Comparison of ENCODE assay signal across 20 cellular contexts in genomic region chr2:160384791-160385190, GRCh38.
DNase-seq lines count a peak whose midpoint lies in the region; ATAC-seq and TF ChIP-seq lines count a peak whose summit lies in the region.
"Had no signal": no experiment of that assay in that cellular context is flagged by ENCODE, and none has a peak within 500 bp of the region (broad histone marks: within the 10 kb centered on the region; RNA-seq: fewer than 3 reads in every experiment).

No MANE protein-coding gene starts in this region.

- intact Hi-C loops in left ventricle myocardium inferior (cut with micrococcal nuclease), result no loop called here
- intact Hi-C loops in Right ventricle myocardium inferior (cut with DNase I), result no loop called here
- intact Hi-C loops in transverse colon (cut with DNase I; ENCODE audit: low total_unique reads), result no loop called here

- TF ChIP-seq CTCF in left ventricle myocardium inferior (IDR thresholded peaks at IDR 0.05; ENCODE audit: borderline replicate concordance) (no peak), glutamatergic neuron (IDR thresholded peaks at IDR 0.05; ENCODE audit: partially characterized antibody, unreplicated experiment) (no peak), transverse colon (IDR thresholded peaks at IDR 0.05) (no peak)

- H3K36me3 ChIP-seq in left ventricle myocardium inferior, result no peaks in the 10 kb centered on the region
- no peaks in the 10 kb centered on the region for H3K36me3 ChIP-seq in transverse colon
- H3K36me3 ChIP-seq: uterus had no signal

- H3K4me1 ChIP-seq in left ventricle myocardium inferior (peaks cover 100% of the 10 kb centered on the region), transverse colon (peaks cover 26 to 66% (median 38%) of the 10 kb centered on the region in 4 donors)

- H3K4me3 ChIP-seq in left ventricle myocardium inferior (no peak overlapping the region), transverse colon (no peak overlapping the region)
- H3K4me3 ChIP-seq: uterus had no signal

- no peak overlapping the region for H3K4me3 Mint-ChIP-seq in activated T-helper 17 cell treated with anti-CD3 and anti-CD28 coated beads, Interleukin-2, amount 50 U/mL, for 72 hours
- H3K4me3 Mint-ChIP-seq in glutamatergic neuron (ENCODE audit: unreplicated experiment), result no peak overlapping the region
- H3K4me3 Mint-ChIP-seq in activated CD4-positive, alpha-beta memory T cell treated with anti-CD3 and anti-CD28 coated beads, Interleukin-2, amount 10 ng/mL, durations not matched to agents 7 days and 5 days, result no peak overlapping the region

- no peak for TF ChIP-seq EP300 in transverse colon (IDR thresholded peaks at IDR 0.05; ENCODE audit: low read depth)

- no peak for TF ChIP-seq POLR2A in transverse colon (IDR thresholded peaks at IDR 0.05)

- in situ Hi-C loops in transverse colon (cut with MboI; ENCODE audit: low pct_ligation_motif_present in 1 of 4, low pct_unique_long_range_greater_than_20kb in 1 of 4, low sequenced_read_pairs in 3 of 4), result no loop called here

- H3K9me3 ChIP-seq in left ventricle myocardium inferior (replicated peaks) (no peaks in the 10 kb centered on the region), transverse colon (no peaks in the 10 kb centered on the region)
- H3K9me3 ChIP-seq: uterus had no signal

- no peaks in the 10 kb centered on the region for H3K36me3 Mint-ChIP-seq in activated T-helper 17 cell treated with anti-CD3 and anti-CD28 coated beads, Interleukin-2, amount 50 U/mL, for 72 hours (ENCODE audit: low read depth)
- H3K36me3 Mint-ChIP-seq in glutamatergic neuron (ENCODE audit: unreplicated experiment), result no peaks in the 10 kb centered on the region
- peaks cover 1% of the 10 kb centered on the region for H3K36me3 Mint-ChIP-seq in activated CD4-positive, alpha-beta memory T cell treated with anti-CD3 and anti-CD28 coated beads, Interleukin-2, amount 10 ng/mL, durations not matched to agents 7 days and 5 days (ENCODE audit: low read depth)

- H3K4me1 Mint-ChIP-seq in activated T-helper 17 cell treated with anti-CD3 and anti-CD28 coated beads, Interleukin-2, amount 50 U/mL, for 72 hours, result peaks cover 46% of the 10 kb centered on the region
- H3K4me1 Mint-ChIP-seq in glutamatergic neuron (ENCODE audit: low read depth, unreplicated experiment), result peaks cover 66% of the 10 kb centered on the region
- H3K4me1 Mint-ChIP-seq in activated CD4-positive, alpha-beta memory T cell treated with anti-CD3 and anti-CD28 coated beads, Interleukin-2, amount 10 ng/mL, durations not matched to agents 7 days and 5 days, result peaks cover 63% of the 10 kb centered on the region

- DNase-seq in left ventricle myocardium inferior (no peak), Right ventricle myocardium inferior (ENCODE audit: missing footprints) (no peak), glutamatergic neuron (no peak), transverse colon (no peak), kidney glomerular epithelial cell (lab: John Stamatoyannopoulos, UW) (no peak), NCI-H345 (lab: John Stamatoyannopoulos, UW) (no peak)
- DNase-seq in activated CD4-positive, alpha-beta memory T cell treated with anti-CD3 and anti-CD28 coated beads, Interleukin-2, amount 10 ng/mL, durations not matched to agents 7 days and 5 days, result no peak
- DNase-seq: activated T-cell treated with anti-CD3 and anti-CD28 coated beads, Interleukin-2, amount 50 U/mL, for 1 hour; COR-L47; hippocampal formation; NCI-H187 treated with DMSO at 0.1 percent for 48 hours; NCI-H446; retina; RPMI8226; stimulated activated CD4-positive, alpha-beta T cell treated with anti-CD3 and anti-CD28 coated beads, Interleukin-15, amount 100 ng/mL, for 24 hours; stimulated activated naive CD8-positive, alpha-beta T cell treated with anti-CD3 and anti-CD28 coated beads, Interleukin-15, Interleukin-2, amounts not matched to agents 100 U/mL and 50 U/mL, for 24 hours; uterus had no signal

- ATAC-seq in Right ventricle myocardium inferior, result no peak
- peak; percentile 27 for ATAC-seq in activated T-helper 17 cell treated with anti-CD3 and anti-CD28 coated beads, Interleukin-2, amount 50 U/mL, for 72 hours (replicated peaks)
- ATAC-seq: HCT116; stimulated activated naive CD8-positive, alpha-beta T cell treated with anti-CD3 and anti-CD28 coated beads, Interleukin-15, Interleukin-2, amounts not matched to agents 100 U/mL and 50 U/mL, for 24 hours had no signal

- H3K27me3 Mint-ChIP-seq in activated T-helper 17 cell treated with anti-CD3 and anti-CD28 coated beads, Interleukin-2, amount 50 U/mL, for 72 hours, result no peaks in the 10 kb centered on the region
- peaks cover 9% of the 10 kb centered on the region for H3K27me3 Mint-ChIP-seq in glutamatergic neuron (ENCODE audit: unreplicated experiment)
- no peaks in the 10 kb centered on the region for H3K27me3 Mint-ChIP-seq in activated CD4-positive, alpha-beta memory T cell treated with anti-CD3 and anti-CD28 coated beads, Interleukin-2, amount 10 ng/mL, durations not matched to agents 7 days and 5 days

- H3K27ac Mint-ChIP-seq in activated T-helper 17 cell treated with anti-CD3 and anti-CD28 coated beads, Interleukin-2, amount 50 U/mL, for 72 hours, result peak overlapping the region; percentile 25
- H3K27ac Mint-ChIP-seq in glutamatergic neuron (ENCODE audit: unreplicated experiment), result peak overlapping the region; percentile 29
- no peak overlapping the region for H3K27ac Mint-ChIP-seq in activated CD4-positive, alpha-beta memory T cell treated with anti-CD3 and anti-CD28 coated beads, Interleukin-2, amount 10 ng/mL, durations not matched to agents 7 days and 5 days
- H3K27ac Mint-ChIP-seq: IgD-negative memory B cell had no signal

- peak overlapping the region; percentile 92 for H3K27ac ChIP-seq in left ventricle myocardium inferior (replicated peaks)
- H3K27ac ChIP-seq in transverse colon, result peak overlapping the region in 3 of 4 donors; percentile 5 to 84 (median 81)

- CTCF ChIA-PET in activated CD4-positive, alpha-beta memory T cell treated with anti-CD3 and anti-CD28 coated beads, Interleukin-2, amount 10 ng/mL, durations not matched to agents 7 days and 5 days (lab: Charles Lee), result no interaction called here

- POLR2A ChIA-PET in activated CD4-positive, alpha-beta memory T cell treated with anti-CD3 and anti-CD28 coated beads, Interleukin-2, amount 10 ng/mL, durations not matched to agents 7 days and 5 days (lab: Charles Lee), result no interaction called here

- WGBS in transverse colon (ENCODE audit: low coverage in 1 of 2), 2 donors, result 79% methylated on average over 1 of the region's 1 CpG; no CpG with 5 or more reads in 1 of the 2 donors

- H3K27me3 ChIP-seq in left ventricle myocardium inferior (ENCODE audit: low read depth), result no peaks in the 10 kb centered on the region
- no peaks in the 10 kb centered on the region for H3K27me3 ChIP-seq in transverse colon
- H3K27me3 ChIP-seq: uterus had no signal

- H3K9me3 Mint-ChIP-seq in activated T-helper 17 cell treated with anti-CD3 and anti-CD28 coated beads, Interleukin-2, amount 50 U/mL, for 72 hours, result no peaks in the 10 kb centered on the region
- H3K9me3 Mint-ChIP-seq in glutamatergic neuron (ENCODE audit: unreplicated experiment), result peaks cover 2% of the 10 kb centered on the region
- H3K9me3 Mint-ChIP-seq in activated CD4-positive, alpha-beta memory T cell treated with anti-CD3 and anti-CD28 coated beads, Interleukin-2, amount 10 ng/mL, durations not matched to agents 7 days and 5 days, result no peaks in the 10 kb centered on the region
- H3K9me3 Mint-ChIP-seq: IgD-negative memory B cell had no signal
